24 cellular contexts compared by ENCODE assay signal in genomic region chr6:114934079-114934478, GRCh38.
DNase-seq lines count a peak whose midpoint lies in the region; ATAC-seq and TF ChIP-seq lines count a peak whose summit lies in the region.
"Had no signal": no experiment of that assay in that cellular context is flagged by ENCODE, and none has a peak within 500 bp of the region (broad histone marks: within the 10 kb centered on the region; RNA-seq: fewer than 3 reads in every experiment).

No MANE protein-coding gene starts in this region.

- H2BK120ac ChIP-seq in neuronal stem cell (ENCODE audit: low read depth, low read length), result no peak overlapping the region

- H3K27me3 ChIP-seq in right lobe of liver (no peaks in the 10 kb centered on the region), neuronal stem cell (ENCODE audit: control insufficient read depth in 3 of 3, insufficient read depth in 3 of 3, low read depth in 1 of 3, low read length in 3 of 3) (no peaks in the 10 kb centered on the region)
- H3K27me3 ChIP-seq: BLaER1 treated with 17β-estradiol and CSF1 and Interleukin-3, amounts not matched to agents 10 nM and 100 nM had no signal

- H3K23ac ChIP-seq in neuronal stem cell (ENCODE audit: low read depth, low read length, poor library complexity), result peak overlapping the region; percentile 65

- no peak overlapping the region for H2BK15ac ChIP-seq in neuronal stem cell (ENCODE audit: low read length)

- no peaks in the 10 kb centered on the region for H3K36me3 Mint-ChIP-seq in nephron progenitor cell (ENCODE audit: low read depth)
- H3K36me3 Mint-ChIP-seq: CD8-positive, alpha-beta T cell had no signal

- no peak overlapping the region for H3K9ac ChIP-seq in neuronal stem cell (ENCODE audit: low read depth, low read length, poor library complexity)
- H3K9ac ChIP-seq: BLaER1 treated with 17β-estradiol and CSF1 and Interleukin-3, amounts not matched to agents 10 nM and 100 nM had no signal

- no peaks in the 10 kb centered on the region for H3K9me3 ChIP-seq in right lobe of liver
- no peaks in the 10 kb centered on the region for H3K9me3 ChIP-seq in neuronal stem cell (replicated peaks in 1 of 2; ENCODE audit: control insufficient read depth in 2 of 2, insufficient read depth in 1 of 2, low read depth in 1 of 2, low read length in 2 of 2)
- H3K9me3 ChIP-seq: A549; BLaER1 treated with 17β-estradiol and CSF1 and Interleukin-3, amounts not matched to agents 10 nM and 100 nM; Caco-2 had no signal

- no peaks in the 10 kb centered on the region for H3K4me1 ChIP-seq in right lobe of liver
- H3K4me1 ChIP-seq in neuronal stem cell (ENCODE audit: control insufficient read depth in 2 of 2, insufficient read depth in 1 of 2, low read depth in 1 of 2, low read length in 2 of 2), result peaks cover 0 to 6% of the 10 kb centered on the region in 2 donors
- H3K4me1 ChIP-seq: A549; BLaER1 treated with 17β-estradiol and CSF1 and Interleukin-3, amounts not matched to agents 10 nM and 100 nM; Caco-2 had no signal

- TF ChIP-seq CTCF in right lobe of liver (IDR thresholded peaks at IDR 0.05) (no peak), nephron progenitor cell (IDR thresholded peaks at IDR 0.05) (no peak)

- no peak overlapping the region for H4K91ac ChIP-seq in neuronal stem cell (ENCODE audit: low read depth, low read length, poor library complexity)

- no peak overlapping the region for H3K27ac Mint-ChIP-seq in nephron progenitor cell
- H3K27ac Mint-ChIP-seq: B cell; CD4-positive, alpha-beta T cell; CD8-positive, alpha-beta T cell had no signal

- no peaks in the 10 kb centered on the region for H3K36me3 ChIP-seq in right lobe of liver
- H3K36me3 ChIP-seq in neuronal stem cell (replicated peaks in 1 of 2; ENCODE audit: control insufficient read depth in 2 of 2, insufficient read depth in 2 of 2, low read length in 2 of 2), result no peaks in the 10 kb centered on the region
- H3K36me3 ChIP-seq: BLaER1 treated with 17β-estradiol and CSF1 and Interleukin-3, amounts not matched to agents 10 nM and 100 nM had no signal

- no peak overlapping the region for H2BK12ac ChIP-seq in neuronal stem cell (ENCODE audit: low read length)

- no peak for DNase-seq in left lobe of liver (ENCODE audit: low spot score)
- DNase-seq in right lobe of liver, result no peak
- DNase-seq in neuronal stem cell (ENCODE audit: low spot score), result no peak
- DNase-seq in nephron progenitor cell, result no peak
- no peak for DNase-seq in cerebellum (ENCODE audit: low spot score)
- no peak for DNase-seq in iPS-NIHi7 (ENCODE audit: extremely low spot score)
- DNase-seq: AML-193; Caco-2; Calu3; CD4-positive, alpha-beta T cell; CD8-positive, alpha-beta T cell; DMS 273 treated with DMSO at 0.1 percent for 48 hours; DMS153; DMS53; DMS79; DND-41; EL; GDM1 had no signal

- no peak for TF ChIP-seq POLR2A in right lobe of liver (IDR thresholded peaks at IDR 0.05)

- no peaks in the 10 kb centered on the region for H3K79me1 ChIP-seq in neuronal stem cell (ENCODE audit: low read depth, low read length)

- H3K4me2 ChIP-seq in neuronal stem cell (ENCODE audit: insufficient read depth, low read length, poor library complexity, severe bottlenecking), result no peak overlapping the region
- H3K4me2 ChIP-seq: A549; BLaER1 treated with 17β-estradiol and CSF1 and Interleukin-3, amounts not matched to agents 10 nM and 100 nM had no signal

- H3K4me1 Mint-ChIP-seq in nephron progenitor cell, result no peaks in the 10 kb centered on the region
- H3K4me1 Mint-ChIP-seq: B cell had no signal

- H3K4me3 ChIP-seq in right lobe of liver (no peak overlapping the region), neuronal stem cell (ENCODE audit: low read length in 2 of 2) (no peak overlapping the region)
- H3K4me3 ChIP-seq: A549; BLaER1 treated with 17β-estradiol and CSF1 and Interleukin-3, amounts not matched to agents 10 nM and 100 nM; GM12878 had no signal

- no peak overlapping the region for H3K4ac ChIP-seq in neuronal stem cell (ENCODE audit: low read length)

- H3K27me3 Mint-ChIP-seq in nephron progenitor cell (ENCODE audit: low read depth, poor library complexity), result peaks cover 3% of the 10 kb centered on the region
- H3K27me3 Mint-ChIP-seq: B cell; CD4-positive, alpha-beta T cell had no signal

- H3K27ac ChIP-seq in right lobe of liver (no peak overlapping the region), neuronal stem cell (replicated peaks; ENCODE audit: low read length) (no peak overlapping the region)
- H3K27ac ChIP-seq: 22Rv1; A549; BLaER1 treated with 17β-estradiol and CSF1 and Interleukin-3, amounts not matched to agents 10 nM and 100 nM; C4-2B had no signal

- H4K8ac ChIP-seq in neuronal stem cell (ENCODE audit: low read depth, low read length), result peak overlapping the region; percentile 43

- H3K9me3 Mint-ChIP-seq in nephron progenitor cell, result peaks cover 17% of the 10 kb centered on the region

- ATAC-seq in left lobe of liver (peak; percentile 70), right lobe of liver (peak in 3 of 4 donors; percentile 17 to 51 (median 27))
- ATAC-seq: A549; CD8-positive, alpha-beta T cell; GM12878 had no signal

- H2AFZ ChIP-seq in neuronal stem cell (ENCODE audit: low read length), result no peak overlapping the region

- H3K14ac ChIP-seq in neuronal stem cell (ENCODE audit: low read length), result no peak overlapping the region

- 67% methylated on average over 1 of the region's 1 CpG for WGBS in right lobe of liver (ENCODE audit: insufficient coverage, low coverage, low lambda C conversion rate, missing lambda C conversion rate)
- WGBS in neuronal stem cell (ENCODE audit: extremely low coverage in 2 of 2, insufficient read length in 2 of 2, insufficient replicate concordance in 1 of 2), 2 donors, result no CpG with 5 or more reads among the region's 1 CpG

- no peak overlapping the region for H2BK5ac ChIP-seq in neuronal stem cell (ENCODE audit: low read length)

- intact Hi-C loops in right lobe of liver (cut with DNase I), result no loop called here

- no peak overlapping the region for H2AK5ac ChIP-seq in neuronal stem cell (ENCODE audit: low read depth, low read length)

- H3K18ac ChIP-seq in neuronal stem cell (ENCODE audit: low read length), result peak overlapping the region; percentile 28

- no peak overlapping the region for H3K4me3 Mint-ChIP-seq in nephron progenitor cell
- H3K4me3 Mint-ChIP-seq: B cell; CD4-positive, alpha-beta T cell; CD8-positive, alpha-beta T cell had no signal
